1 cellular context compared by ENCODE assay signal in the genomic region with DNA sequence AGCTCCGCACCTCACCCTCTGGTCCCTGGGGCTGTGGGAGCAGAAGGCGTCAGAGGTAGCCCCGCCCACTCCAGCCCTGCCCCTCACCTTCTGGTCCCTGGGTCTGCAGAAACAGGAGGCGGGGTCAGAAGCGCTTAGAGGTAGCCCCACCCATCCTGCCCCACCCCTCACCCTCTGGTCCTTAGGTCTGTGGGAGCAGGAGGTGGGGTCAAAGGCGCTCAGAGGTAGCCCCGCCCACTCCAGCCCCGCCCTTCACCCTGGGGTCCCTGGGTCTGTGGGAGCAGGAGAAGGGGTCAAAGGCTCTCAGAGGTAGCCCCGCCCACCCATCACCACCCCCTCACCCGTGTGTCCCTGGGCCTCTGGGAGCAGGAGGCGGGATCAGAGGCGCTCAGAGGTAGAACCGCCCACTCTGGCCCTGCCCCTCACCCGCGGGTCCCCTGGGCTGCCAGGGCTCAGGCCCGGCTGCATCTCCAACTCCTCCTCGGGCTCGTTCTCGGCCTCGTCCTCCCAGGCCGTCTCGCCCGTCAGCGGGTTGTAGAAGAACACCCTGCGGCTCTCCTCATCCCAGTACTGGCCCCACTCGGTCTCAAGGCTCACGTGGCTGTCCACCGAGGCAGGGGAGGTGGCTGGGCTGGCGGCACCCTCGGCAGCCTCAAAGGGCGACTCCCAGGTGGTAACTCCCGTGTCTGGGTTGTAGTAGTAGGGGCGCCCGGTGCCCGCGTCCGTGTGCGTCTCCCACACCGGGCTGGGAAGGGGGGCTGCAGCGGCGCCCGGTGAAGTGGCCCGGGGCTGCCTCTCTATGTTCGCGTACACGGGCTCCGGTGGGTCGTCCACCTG.
TF ChIP-seq lines count a peak whose summit lies in the region.

No MANE protein-coding gene starts in this region.

TF ChIP-seq in HCT116, 20 proteins besides CTCF, POLR2A, EP300 and RAD21 (continued from another document):
- TF ChIP-seq REST (IDR thresholded peaks at IDR 0.05; ENCODE audit: low read depth), result no peak
- TF ChIP-seq TCF7L2 (IDR thresholded peaks at IDR 0.05; ENCODE audit: borderline replicate concordance, extremely low read depth, insufficient read depth, insufficient read length), result no peak
- TF ChIP-seq CEBPB (IDR thresholded peaks at IDR 0.05; ENCODE audit: low read depth), result no peak
- no peak for TF ChIP-seq ELF1 (IDR thresholded peaks at IDR 0.05; ENCODE audit: borderline replicate concordance, low read depth)
- TF ChIP-seq SRF (IDR thresholded peaks at IDR 0.05; ENCODE audit: low read depth), result no peak
- no peak for TF ChIP-seq ATF3 (IDR thresholded peaks at IDR 0.05)
- no peak for TF ChIP-seq YY1 (IDR thresholded peaks at IDR 0.05; ENCODE audit: extremely low read depth, insufficient replicate concordance, low read depth, low read length)
- TF ChIP-seq, protein P1, sequence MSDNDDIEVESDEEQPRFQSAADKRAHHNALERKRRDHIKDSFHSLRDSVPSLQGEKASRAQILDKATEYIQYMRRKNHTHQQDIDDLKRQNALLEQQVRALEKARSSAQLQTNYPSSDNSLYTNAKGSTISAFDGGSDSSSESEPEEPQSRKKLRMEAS (IDR thresholded peaks at IDR 0.05), result no peak
- TF ChIP-seq JUND (IDR thresholded peaks at IDR 0.05), result no peak
- no peak for TF ChIP-seq ZBTB33 (IDR thresholded peaks at IDR 0.05; ENCODE audit: extremely low read depth, insufficient replicate concordance, low read length)
